In the genomic region with DNA sequence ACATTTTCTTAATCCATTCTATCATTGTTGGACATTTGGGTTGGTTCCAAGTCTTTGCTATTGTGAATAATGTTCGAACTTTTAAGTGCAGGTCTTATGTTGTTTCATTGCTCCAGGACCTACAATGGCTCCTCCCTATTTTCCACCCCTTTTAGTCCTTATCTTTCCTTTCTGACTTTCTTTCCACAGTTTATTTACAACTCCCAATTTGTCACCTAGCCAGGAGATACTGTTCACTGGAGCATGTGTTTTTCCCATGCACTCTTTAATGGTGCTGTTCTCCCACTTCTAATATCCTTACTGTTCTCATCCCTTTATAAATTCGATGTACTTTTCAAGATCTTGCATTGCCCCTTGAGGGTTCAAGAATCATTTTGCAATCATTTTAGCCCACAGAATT, we compare ENCODE assay signal across 27 cellular contexts.
"Had no signal": no experiment of that assay in that cellular context is flagged by ENCODE, and none has a peak within 500 bp of the region (broad histone marks: within the 10 kb centered on the region; RNA-seq: fewer than 3 reads in every experiment).

No MANE protein-coding gene starts in this region.

- FAIRE-seq: urothelium cell line had no signal

- ATAC-seq: stimulated activated effector memory CD8-positive, alpha-beta T cell treated with anti-CD3 and anti-CD28 coated beads, Interleukin-12 subunit alpha, Interleukin-12 subunit beta, amount 100 ng/mL, for 72 hours; stimulated activated memory B cell treated with anti-CD40 and anti-IgM and Interleukin-4, amounts not matched to agents 10 μg/mL and 1 μg/mL and 100 μg/mL, for 72 hours; stimulated activated naive B cell treated with anti-CD40 and anti-IgM and Interleukin-4, amounts not matched to agents 10 μg/mL and 1 μg/mL and 100 μg/mL, for 72 hours; stimulated activated naive CD8-positive, alpha-beta T cell treated with anti-CD3 and anti-CD28 coated beads, Interleukin-15, amount 100 ng/mL, for 72 hours; stimulated activated naive CD8-positive, alpha-beta T cell treated with anti-CD3 and anti-CD28 coated beads, Interleukin-15, Interleukin-2, amounts not matched to agents 100 U/mL and 50 U/mL, for 24 hours; upper lobe of right lung had no signal

- H3K27me3 ChIP-seq: stomach, suprapubic skin, testis, thyroid gland, tibial artery, tibial nerve, transverse colon, upper lobe of left lung, upper lobe of right lung, uterus, vagina had no signal

- H3K9me3 ChIP-seq: stomach, suprapubic skin, testis, thoracic aorta, thyroid gland, tibial artery, tibial nerve, transverse colon, upper lobe of left lung, upper lobe of right lung, uterus, vagina had no signal

- DNase-seq: stimulated activated CD4-positive, alpha-beta T cell treated with anti-CD3 and anti-CD28 coated beads, Interleukin-2, amount 100 ng/mL, for 48 hours; stimulated activated CD4-positive, alpha-beta T cell treated with anti-CD3 and anti-CD28 coated beads, Interleukin-4, amount 100 ng/mL, for 1 hour; stimulated activated CD4-positive, alpha-beta T cell treated with anti-CD3 and anti-CD28 coated beads, Interleukin-4, amount 100 ng/mL, for 24 hours; stimulated activated CD4-positive, alpha-beta T cell treated with anti-CD3 and anti-CD28 coated beads, Interleukin-4, amount 100 ng/mL, for 4 hours; stimulated activated CD8-positive, alpha-beta memory T cell treated with anti-CD3 and anti-CD28 coated beads, Interleukin-4, amount 100 ng/mL, for 48 hours; stimulated activated naive B cell treated with anti-CD40 and anti-IgM and Interleukin-4, amounts not matched to agents 10 μg/mL and 1 μg/mL and 100 μg/mL, for 72 hours; stimulated activated naive CD4-positive, alpha-beta T cell; stimulated activated naive CD4-positive, alpha-beta T cell treated with Interleukin-2 at 50 U/mL for 16 hours; stimulated activated naive CD8-positive, alpha-beta T cell treated with anti-CD3 and anti-CD28 coated beads, Interleukin-15, amount 100 ng/mL, for 72 hours; stimulated activated naive CD8-positive, alpha-beta T cell treated with anti-CD3 and anti-CD28 coated beads, Interleukin-15, Interleukin-2, amounts not matched to agents 100 U/mL and 50 U/mL, for 24 hours; stomach; substantia nigra; testis; thyroid gland; tibial artery; transverse colon; trophoblast cell; upper lobe of left lung; upper lobe of right lung; uterus had no signal

- H3K4me3 ChIP-seq: stomach, suprapubic skin, testis, thoracic aorta, thyroid gland, tibial artery, tibial nerve, transverse colon, upper lobe of left lung, upper lobe of right lung, uterus, vagina had no signal

- H3K27ac ChIP-seq: stomach, suprapubic skin, testis, thoracic aorta, thyroid gland, tibial artery, tibial nerve, transverse colon, upper lobe of left lung, upper lobe of right lung, uterus, vagina had no signal

- H3K36me3 ChIP-seq: stomach, suprapubic skin, thoracic aorta, thyroid gland, tibial artery, tibial nerve, transverse colon, upper lobe of left lung, upper lobe of right lung, uterus, vagina had no signal

- H3K4me1 ChIP-seq: stomach, suprapubic skin, testis, thyroid gland, tibial artery, tibial nerve, transverse colon, upper lobe of left lung, upper lobe of right lung, uterus, vagina had no signal
